In genomic region chr3:124924741-124925140, GRCh38 we compare ENCODE assay signal across 23 cellular contexts. TPM values are rescaled to one million over a fixed set of nuclear protein-coding genes. Genes with fewer than 3 reads are reported as not detected.
DNase-seq lines count a peak whose midpoint lies in the region; ATAC-seq, FAIRE-seq and TF ChIP-seq lines count a peak whose summit lies in the region.
"Had no signal": no experiment of that assay in that cellular context is flagged by ENCODE, and none has a peak within 500 bp of the region (broad histone marks: within the 10 kb centered on the region; RNA-seq: fewer than 3 reads in every experiment).

No MANE protein-coding gene starts in this region.

- H3K27me3 Mint-ChIP-seq in activated naive CD8-positive, alpha-beta T cell treated with anti-CD3 and anti-CD28 coated beads, Interleukin-2, amount 50 U/mL, for 24 hours, result peaks cover 10% of the 10 kb centered on the region

- intact Hi-C loops in pancreas (cut with DNase I), result no loop called here

- no peaks in the 10 kb centered on the region for H3K27me3 ChIP-seq in pancreas
- H3K27me3 ChIP-seq: BE2C; BLaER1 treated with 17β-estradiol and CSF1 and Interleukin-3, amounts not matched to agents 10 nM and 100 nM had no signal

- no peaks in the 10 kb centered on the region for H3K9me3 ChIP-seq in pancreas
- H3K9me3 ChIP-seq: A549; BE2C; BLaER1 treated with 17β-estradiol and CSF1 and Interleukin-3, amounts not matched to agents 10 nM and 100 nM; Caco-2 had no signal

- no peak overlapping the region for H3K4me3 ChIP-seq in pancreas
- H3K4me3 ChIP-seq: A549; BLaER1 treated with 17β-estradiol and CSF1 and Interleukin-3, amounts not matched to agents 10 nM and 100 nM had no signal

- no peaks in the 10 kb centered on the region for H3K9me3 Mint-ChIP-seq in activated naive CD8-positive, alpha-beta T cell treated with anti-CD3 and anti-CD28 coated beads, Interleukin-2, amount 50 U/mL, for 24 hours
- H3K9me3 Mint-ChIP-seq: CD4-positive, alpha-beta memory T cell had no signal

- no peak for ATAC-seq in pancreas
- ATAC-seq in activated naive CD8-positive, alpha-beta T cell treated with anti-CD3 and anti-CD28 coated beads, Interleukin-2, amount 50 U/mL, for 24 hours, result no peak
- ATAC-seq: A549, HCT116 had no signal

- H3K27ac Mint-ChIP-seq in activated naive CD8-positive, alpha-beta T cell treated with anti-CD3 and anti-CD28 coated beads, Interleukin-2, amount 50 U/mL, for 24 hours, result no peak overlapping the region
- H3K27ac Mint-ChIP-seq: CD4-positive, alpha-beta memory T cell had no signal

- peak overlapping the region; percentile 39 for H3K27ac ChIP-seq in 22Rv1
- H3K27ac ChIP-seq in pancreas, result no peak overlapping the region
- H3K27ac ChIP-seq: A549; BLaER1 treated with 17β-estradiol and CSF1 and Interleukin-3, amounts not matched to agents 10 nM and 100 nM had no signal

- no peak for FAIRE-seq in pancreas (lab: Jason Lieb, UNC)
- FAIRE-seq: A549, G401.6, GM12892, H54 had no signal

- no peaks in the 10 kb centered on the region for H3K36me3 ChIP-seq in pancreas
- H3K36me3 ChIP-seq: BE2C; BLaER1 treated with 17β-estradiol and CSF1 and Interleukin-3, amounts not matched to agents 10 nM and 100 nM had no signal

- H3K36me3 Mint-ChIP-seq in activated naive CD8-positive, alpha-beta T cell treated with anti-CD3 and anti-CD28 coated beads, Interleukin-2, amount 50 U/mL, for 24 hours (ENCODE audit: low read depth), result no peaks in the 10 kb centered on the region
- H3K36me3 Mint-ChIP-seq: CD4-positive, alpha-beta memory T cell had no signal

- peak; percentile 39 for DNase-seq in ELR (ENCODE audit: low read depth)
- DNase-seq in M059J (ENCODE audit: low read depth), result peak; percentile 53
- peak; percentile 44 for DNase-seq in iris pigment epithelial cell (ENCODE audit: low read depth)
- DNase-seq in pancreas, result no peak
- DNase-seq in NOMO-1 treated with DMSO at 0.1 percent for 48 hours (lab: John Stamatoyannopoulos, UW; ENCODE audit: unreplicated experiment), result no peak
- DNase-seq in activated naive CD8-positive, alpha-beta T cell treated with anti-CD3 and anti-CD28 coated beads, Interleukin-2, amount 50 U/mL, for 24 hours, result no peak
- no peak for DNase-seq in C1 segment of cervical spinal cord (lab: John Stamatoyannopoulos, UW)
- DNase-seq: 8988T; ACHN; AML-193; BE2C; Caco-2; CD4-positive, alpha-beta memory T cell; DMS153; DND-41; GOT3 had no signal

- 88 to 90% methylated on average over 2 of the region's 2 CpGs for WGBS in pancreas, 2 donors

- peaks cover 0 to 3% (median 2%) of the 10 kb centered on the region in 3 donors for H3K4me1 ChIP-seq in pancreas
- H3K4me1 ChIP-seq: BE2C, Caco-2 had no signal

- H3K4me3 Mint-ChIP-seq in activated naive CD8-positive, alpha-beta T cell treated with anti-CD3 and anti-CD28 coated beads, Interleukin-2, amount 50 U/mL, for 24 hours, result no peak overlapping the region
- H3K4me3 Mint-ChIP-seq: CD4-positive, alpha-beta memory T cell had no signal

- TF ChIP-seq CTCF in 22Rv1 (IDR thresholded peaks at IDR 0.05) (no peak), pancreas (IDR thresholded peaks at IDR 0.05) (no peak)

- no peaks in the 10 kb centered on the region for H3K4me1 Mint-ChIP-seq in activated naive CD8-positive, alpha-beta T cell treated with anti-CD3 and anti-CD28 coated beads, Interleukin-2, amount 50 U/mL, for 24 hours

RNA-seq across cellular contexts. Expression of gene MUC13, which starts 9.8 kb away (rescaled TPM):
- 0.20 TPM in 1 of 2 replicates, not detected in the other for total RNA-seq in M059J (2014; rRNA removed; shearing (Covaris generic))
- 1 to 10 TPM; 1.2 to 9.9 (median 3.5) TPM for total RNA-seq in pancreas
- 1 to 10 TPM; 2.8 to 8.2 TPM for polyA plus RNA-seq in pancreas
- total RNA-seq: CD4-positive, alpha-beta memory T cell had no signal
- polyA plus RNA-seq: CD4-positive, alpha-beta memory T cell had no signal

RNA-seq across cellular contexts. Expression of gene ITGB5, which starts 37.6 kb away (rescaled TPM):
- total RNA-seq in M059J (2014; rRNA removed; shearing (Covaris generic)), result 182 and 224 TPM in 2 replicates
- 10 to 100 TPM; 18.9 to 69.9 (median 27.2) TPM for total RNA-seq in pancreas
- polyA plus RNA-seq in pancreas, result 10 to 100 TPM in 1 of 2 donors, 1 to 10 TPM in 1; 9.5 to 15.1 TPM

Comparison
In these comparisons a context has a peak if more than half of its experiments do, and no peak if none do; other contexts are left out.
1. DNase-seq: peak in ELR (single experiment), M059J (single experiment) and iris pigment epithelial cell (single experiment); none in pancreas (0 of 6), NOMO-1 treated with DMSO at 0.1 percent for 48 hours (single experiment), activated naive CD8-positive, alpha-beta T cell treated with anti-CD3 and anti-CD28 coated beads, Interleukin-2, amount 50 U/mL, for 24 hours (single experiment) and C1 segment of cervical spinal cord (0 of 14).